In the genomic region with DNA sequence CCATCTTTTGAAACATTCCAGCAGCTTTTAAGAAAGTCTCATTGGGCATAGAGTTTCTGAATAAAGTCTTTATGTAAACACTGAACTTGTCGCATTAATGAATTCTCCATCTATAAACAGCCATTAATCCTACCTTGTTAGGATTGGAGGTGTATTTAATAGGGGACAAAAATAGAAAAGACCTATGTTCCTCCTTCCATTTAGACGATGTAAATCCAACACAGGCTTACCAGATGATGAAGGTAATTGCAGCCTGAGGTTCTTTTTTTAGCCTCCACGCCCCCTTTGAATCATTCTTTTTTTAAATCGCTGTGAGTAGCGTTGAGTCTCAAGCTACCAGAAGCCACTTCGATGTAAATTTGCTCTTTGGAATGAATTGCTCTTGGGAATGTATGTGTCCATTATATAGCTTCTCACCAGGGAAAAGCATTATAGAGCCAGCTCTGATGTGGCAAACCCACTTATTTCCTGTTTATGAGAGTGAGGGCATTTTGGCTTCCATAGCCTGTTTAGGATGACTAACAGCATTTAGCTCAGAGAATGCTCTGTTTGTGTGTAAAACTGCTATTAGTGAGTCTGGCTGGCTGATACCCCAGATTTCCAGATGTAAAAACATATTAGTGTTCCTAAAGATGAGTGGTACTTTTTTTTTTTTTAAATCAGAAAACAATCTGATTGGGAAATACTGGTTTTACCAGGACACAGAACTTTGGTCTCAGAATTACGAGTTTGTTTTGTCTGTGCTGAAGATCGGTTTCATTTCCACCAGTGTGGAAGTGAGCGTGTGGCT, we compare ENCODE assay signal across 1 cellular context.
TF ChIP-seq lines count a peak whose summit lies in the region.

No MANE protein-coding gene starts in this region.

TF ChIP-seq in endothelial cell of umbilical vein, 7 proteins besides CTCF, POLR2A, EP300 and RAD21:
- peak; percentile 59 for TF ChIP-seq POLR2AphosphoS5 (IDR thresholded peaks at IDR 0.05; ENCODE audit: insufficient read depth, low read depth, low read length)
- TF ChIP-seq FOS (IDR thresholded peaks at IDR 0.05; ENCODE audit: borderline replicate concordance, insufficient read depth, low read length): peak; percentile 81
- peak; percentile 79 for TF ChIP-seq JUN (IDR thresholded peaks at IDR 0.05; ENCODE audit: borderline replicate concordance, insufficient read depth, insufficient read length, low read depth)
- TF ChIP-seq MYC (IDR thresholded peaks at IDR 0.05; ENCODE audit: low read depth, low read length): no peak
- TF ChIP-seq EZH2 (IDR thresholded peaks at IDR 0.05; ENCODE audit: borderline replicate concordance, low read depth, low read length, severe bottlenecking): no peak
- TF ChIP-seq, protein P1, sequence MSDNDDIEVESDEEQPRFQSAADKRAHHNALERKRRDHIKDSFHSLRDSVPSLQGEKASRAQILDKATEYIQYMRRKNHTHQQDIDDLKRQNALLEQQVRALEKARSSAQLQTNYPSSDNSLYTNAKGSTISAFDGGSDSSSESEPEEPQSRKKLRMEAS (IDR thresholded peaks at IDR 0.05; ENCODE audit: insufficient read depth, insufficient read length): no peak
- peak; percentile 32 for TF ChIP-seq GATA2 (IDR thresholded peaks at IDR 0.05; ENCODE audit: insufficient read depth, insufficient read length, low read depth, low read length)
